ENCODE assay signal across 28 cellular contexts in genomic region chr9:18010492-18010891, GRCh38.
"Had no signal": no experiment of that assay in that cellular context is flagged by ENCODE, and none has a peak within 500 bp of the region (broad histone marks: within the 10 kb centered on the region; RNA-seq: fewer than 3 reads in every experiment).

No MANE protein-coding gene starts in this region.

- H3K36me3 ChIP-seq: neural progenitor cell, neutrophil, right lobe of liver, tibial nerve, uterus had no signal

- H3K36me3 Mint-ChIP-seq: mesothelial cell of epicardium; naive B cell; natural killer cell; neural progenitor cell; stimulated activated memory B cell treated with anti-CD40 and anti-IgM and Interleukin-4, amounts not matched to agents 10 μg/mL and 1 μg/mL and 100 μg/mL, for 72 hours; type B pancreatic cell had no signal

- ATAC-seq: left lobe of liver; natural killer cell; psoas muscle; right lobe of liver; stimulated activated memory B cell treated with anti-CD40 and anti-IgM and Interleukin-4, amounts not matched to agents 10 μg/mL and 1 μg/mL and 100 μg/mL, for 72 hours; stimulated activated naive CD8-positive, alpha-beta T cell treated with anti-CD3 and anti-CD28 coated beads, Interleukin-15, amount 100 ng/mL, for 72 hours had no signal

- DNase-seq: hippocampal formation; kidney glomerular epithelial cell; left cardiac atrium; mesendoderm; naive B cell; natural killer cell; nephron progenitor cell; occipital lobe; psoas muscle; right lobe of liver; stimulated activated CD4-positive, alpha-beta T cell treated with anti-CD3 and anti-CD28 coated beads, Interleukin-1b, Interleukin-23, amount 100 ng/mL, for 48 hours; stimulated activated CD4-positive, alpha-beta T cell treated with anti-CD3 and anti-CD28 coated beads, Interleukin-2, amount 100 ng/mL, for 48 hours; stimulated activated CD4-positive, alpha-beta T cell treated with anti-CD3 and anti-CD28 coated beads, Interleukin-4, amount 100 ng/mL, for 4 hours; stimulated activated CD8-positive, alpha-beta memory T cell treated with anti-CD3 and anti-CD28 coated beads, Interleukin-4, amount 100 ng/mL, for 48 hours; stimulated activated naive CD4-positive, alpha-beta T cell treated with Interleukin-2 at 50 U/mL for 16 hours; stimulated activated naive CD8-positive, alpha-beta T cell treated with anti-CD3 and anti-CD28 coated beads, Interleukin-15, amount 100 ng/mL, for 72 hours; substantia nigra; uterus had no signal

- H3K4me3 ChIP-seq: lung, neural progenitor cell, psoas muscle, right lobe of liver, smooth muscle cell, tibial nerve, uterus had no signal

- H3K27ac ChIP-seq: neural progenitor cell, neutrophil, parathyroid adenoma, psoas muscle, right lobe of liver, tibial nerve, uterus had no signal

- H3K9me3 Mint-ChIP-seq: mesothelial cell of epicardium; nephron progenitor cell; neural progenitor cell; stimulated activated memory B cell treated with anti-CD40 and anti-IgM and Interleukin-4, amounts not matched to agents 10 μg/mL and 1 μg/mL and 100 μg/mL, for 72 hours; type B pancreatic cell had no signal

- H3K27me3 Mint-ChIP-seq: naive B cell; stimulated activated memory B cell treated with anti-CD40 and anti-IgM and Interleukin-4, amounts not matched to agents 10 μg/mL and 1 μg/mL and 100 μg/mL, for 72 hours; stimulated activated naive CD8-positive, alpha-beta T cell treated with anti-CD3 and anti-CD28 coated beads, Interleukin-15, amount 100 ng/mL, for 72 hours; type B pancreatic cell had no signal

- H3K9me3 ChIP-seq: neutrophil, psoas muscle, right lobe of liver, tibial nerve, uterus had no signal

- H3K27me3 ChIP-seq: neural progenitor cell, neutrophil, right lobe of liver, tibial nerve, uterus had no signal

- H3K4me1 Mint-ChIP-seq: mesothelial cell of epicardium; naive B cell; natural killer cell; nephron progenitor cell; neural progenitor cell; stimulated activated memory B cell treated with anti-CD40 and anti-IgM and Interleukin-4, amounts not matched to agents 10 μg/mL and 1 μg/mL and 100 μg/mL, for 72 hours; stimulated activated naive CD8-positive, alpha-beta T cell treated with anti-CD3 and anti-CD28 coated beads, Interleukin-15, amount 100 ng/mL, for 72 hours had no signal

- H3K4me3 Mint-ChIP-seq: mesothelial cell of epicardium; naive B cell; natural killer cell; nephron progenitor cell; neural progenitor cell; stimulated activated memory B cell treated with anti-CD40 and anti-IgM and Interleukin-4, amounts not matched to agents 10 μg/mL and 1 μg/mL and 100 μg/mL, for 72 hours; stimulated activated naive CD8-positive, alpha-beta T cell treated with anti-CD3 and anti-CD28 coated beads, Interleukin-15, amount 100 ng/mL, for 72 hours; type B pancreatic cell had no signal

- H3K4me1 ChIP-seq: neural progenitor cell, parathyroid adenoma, psoas muscle, right lobe of liver, tibial nerve, uterus had no signal

- H3K27ac Mint-ChIP-seq: mesothelial cell of epicardium; naive B cell; natural killer cell; nephron progenitor cell; neural progenitor cell; stimulated activated memory B cell treated with anti-CD40 and anti-IgM and Interleukin-4, amounts not matched to agents 10 μg/mL and 1 μg/mL and 100 μg/mL, for 72 hours; stimulated activated naive CD8-positive, alpha-beta T cell treated with anti-CD3 and anti-CD28 coated beads, Interleukin-15, amount 100 ng/mL, for 72 hours; type B pancreatic cell had no signal

- H3K9ac ChIP-seq: neural progenitor cell, parathyroid adenoma had no signal
